8 cellular contexts compared by ENCODE assay signal in the genomic region with DNA sequence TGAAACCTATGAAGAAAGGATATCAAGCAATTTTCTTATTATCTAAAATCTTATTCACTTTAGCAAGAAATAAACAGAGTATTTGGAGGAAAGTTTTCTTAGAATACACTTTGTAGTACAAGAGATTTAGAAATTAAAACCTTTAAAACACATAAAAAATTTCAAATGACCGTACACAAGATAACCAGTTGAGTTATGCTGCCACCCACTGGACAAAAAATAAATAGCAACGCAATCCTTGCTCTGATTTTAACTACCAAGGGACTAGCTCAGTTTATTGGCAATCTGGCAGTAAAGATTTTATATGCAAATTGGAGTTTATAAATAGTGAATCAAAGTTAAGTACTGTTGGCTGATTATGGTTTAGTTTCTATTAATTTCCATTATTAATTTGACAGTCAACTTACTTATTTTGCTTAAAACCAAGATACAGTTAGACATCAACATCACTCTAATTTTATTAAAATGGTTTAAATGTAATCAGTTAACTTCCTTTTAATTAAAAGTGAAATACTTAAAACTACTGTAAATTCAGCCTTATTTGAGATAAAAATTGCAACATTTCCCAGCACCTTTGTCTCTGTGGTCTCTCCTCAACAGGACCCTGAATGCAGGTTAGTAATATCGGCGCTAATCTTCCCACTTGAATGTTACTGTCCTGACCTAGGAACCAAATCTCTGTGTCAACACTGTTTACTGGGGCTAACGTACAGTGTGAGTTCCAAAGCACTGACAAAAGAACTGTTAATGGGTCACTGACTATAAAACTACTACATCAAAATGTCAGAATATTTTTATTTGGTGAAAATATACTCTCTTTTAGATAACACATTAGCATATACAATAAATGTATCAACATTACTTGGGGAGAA. TPM values are rescaled to one million over a fixed set of nuclear protein-coding genes. Genes with fewer than 3 reads are reported as not detected.
DNase-seq lines count a peak whose midpoint lies in the region; ATAC-seq and TF ChIP-seq lines count a peak whose summit lies in the region.

No MANE protein-coding gene starts in this region.

- ATAC-seq in left lung (peak; percentile 84), HG03442 (IDR thresholded peaks at IDR 0.05; ENCODE audit: unreplicated experiment) (no peak)

- DNase-seq in SIG-M5 treated with dmso at 0.1 percent for 504 hours (lab: John Stamatoyannopoulos, UW; ENCODE audit: unreplicated experiment) (peak; percentile 17), SIG-M5 (lab: John Stamatoyannopoulos, UW) (no peak), T-helper 2 cell (peak in 3 of 5 experiments; percentile 28 to 39 (median 28)), mammary epithelial cell (peak; percentile 31), left lung (no peak)
- DNase-seq in stimulated activated CD8-positive, alpha-beta memory T cell treated with anti-CD3 and anti-CD28 coated beads, Interleukin-4, amount 100 ng/mL, for 24 hours (ENCODE audit: low read depth), result peak; percentile 15

- no peak for TF ChIP-seq EP300 in Ishikawa (IDR thresholded peaks at IDR 0.05; ENCODE audit: borderline replicate concordance)

- H3K9ac ChIP-seq in mammary epithelial cell (ENCODE audit: insufficient read depth, low read length), result no peak overlapping the region

- H3K4me3 ChIP-seq in mammary epithelial cell (replicated peaks in 1 of 3; ENCODE audit: insufficient read depth in 1 of 3, low read depth in 2 of 3, low read length in 3 of 3), result no peak overlapping the region
- H3K4me3 ChIP-seq in left lung, result no peak overlapping the region

- peak; percentile 71 for TF ChIP-seq RAD21 in Ishikawa (IDR thresholded peaks at IDR 0.05; ENCODE audit: low read depth)

- no peak overlapping the region for H3K27ac ChIP-seq in mammary epithelial cell (ENCODE audit: insufficient read depth, low read depth, low read length)
- no peak overlapping the region for H3K27ac ChIP-seq in left lung

- H3K4me2 ChIP-seq in mammary epithelial cell (ENCODE audit: insufficient read depth, low read depth, low read length), result no peak overlapping the region

- CTCF ChIA-PET in mammary epithelial cell (lab: Charles Lee; ENCODE audit: low non-redundant PET), result interaction anchor here (0.6 to 0.8 kb wide), 5 partner anchors 9 to 122 kb away, joined by 3 to 7 read pairs (median 4); no protein-coding TSS in a partner anchor

- dilution Hi-C loops in mammary epithelial cell (cut with HindIII; ENCODE audit: low sequenced_read_pairs), result no loop called here

- no peaks in the 10 kb centered on the region for H3K4me1 ChIP-seq in mammary epithelial cell (ENCODE audit: insufficient read depth, low read length)
- H3K4me1 ChIP-seq in left lung, result peaks cover 8 to 18% of the 10 kb centered on the region in 2 donors

- in situ Hi-C loops in mammary epithelial cell (cut with MboI; ENCODE audit: low sequenced_read_pairs in 2 of 2), result loop anchor here in 1 of 2 donors (10.0 kb wide), 1 partner anchor 156 kb away; no protein-coding TSS in a partner anchor

- no TSS peak for BruUV-seq in mammary epithelial cell (replicated peaks; lab: Mats Ljungman, UMichigan)

- TF ChIP-seq CTCF in mammary epithelial cell (conservative IDR thresholded peaks at IDR 0.05 in 1 of 2, IDR thresholded peaks at IDR 0.05 in 1 of 2; ENCODE audit: extremely low read depth in 1 of 2, insufficient read depth in 1 of 2, low read depth in 1 of 2, low read length in 2 of 2) (peak; percentile 69 to 73), left lung (IDR thresholded peaks at IDR 0.05) (peak; percentile 75 to 79)

- H2AFZ ChIP-seq in mammary epithelial cell (ENCODE audit: low read depth, low read length), result no peak overlapping the region

- intact Hi-C loops in mammary epithelial cell (cut with micrococcal nuclease), result loop anchor here (1.0 to 5.0 kb wide), 3 partner anchors 33 to 153 kb away; a partner anchor contains a TSS
- intact Hi-C loops in left lung (cut with DNase I), result loop anchor here in 1 of 2 donors (5.0 kb wide), 1 partner anchor 154 kb away; no protein-coding TSS in a partner anchor

- H3K36me3 ChIP-seq in mammary epithelial cell (ENCODE audit: insufficient read depth, low read length), result peaks cover 5% of the 10 kb centered on the region
- peaks cover 0 to 8% of the 10 kb centered on the region in 2 donors for H3K36me3 ChIP-seq in left lung

- WGBS in mammary epithelial cell (ENCODE audit: low coverage, missing lambda C conversion rate), result 47% methylated on average over 5 of the region's 5 CpGs

- peaks cover 50% of the 10 kb centered on the region for H3K79me2 ChIP-seq in mammary epithelial cell (ENCODE audit: insufficient read depth, low read length)

- H3K9me3 ChIP-seq in mammary epithelial cell (replicated peaks; ENCODE audit: insufficient read depth, low read length), result no peaks in the 10 kb centered on the region
- H3K9me3 ChIP-seq in left lung, result no peaks in the 10 kb centered on the region

- no peaks in the 10 kb centered on the region for H3K27me3 ChIP-seq in mammary epithelial cell (ENCODE audit: insufficient read depth, low read length)
- no peaks in the 10 kb centered on the region for H3K27me3 ChIP-seq in left lung

- H4K20me1 ChIP-seq in mammary epithelial cell (ENCODE audit: insufficient read depth, low read length), result no peaks in the 10 kb centered on the region

TF ChIP-seq in Ishikawa, 13 proteins besides CTCF, POLR2A, EP300 and RAD21:
- no peak for TF ChIP-seq TEAD4 (IDR thresholded peaks at IDR 0.05)

RNA-seq across cellular contexts. Expression of a gene that starts 33.5 kb away (rescaled TPM):
- total RNA-seq in mammary epithelial cell (10 to 100 TPM; 49.8 to 59.2 TPM), left lung (10 to 100 TPM; 35.1 to 38.2 TPM)
- polyA plus RNA-seq in mammary epithelial cell, result 11.3 TPM
- polyA minus RNA-seq in mammary epithelial cell, result 28.3 TPM

Comparison
In these comparisons a context has a peak if more than half of its experiments do, and no peak if none do; other contexts are left out.
1. DNase-seq: peak in SIG-M5 treated with dmso at 0.1 percent for 504 hours (single experiment), T-helper 2 cell (3 of 5), mammary epithelial cell (single experiment) and stimulated activated CD8-positive, alpha-beta memory T cell treated with anti-CD3 and anti-CD28 coated beads, Interleukin-4, amount 100 ng/mL, for 24 hours (single experiment); none in SIG-M5 (single experiment) and left lung (0 of 2).